Comparison of ENCODE assay signal across 14 cellular contexts in genomic region chr16:24976061-24976779, GRCh38. TPM values are rescaled to one million over a fixed set of nuclear protein-coding genes. Genes with fewer than 3 reads are reported as not detected.
A peak's percentile ranks its signal among the peaks of the same experiment; 100 is the strongest.
DNase-seq lines count a peak whose midpoint lies in the region; ATAC-seq and TF ChIP-seq lines count a peak whose summit lies in the region.
"Had no signal": no experiment of that assay in that cellular context is flagged by ENCODE, and none has a peak within 500 bp of the region (broad histone marks: within the 10 kb centered on the region; RNA-seq: fewer than 3 reads in every experiment).

No MANE protein-coding gene starts in this region.

- peak overlapping the region; percentile 82 to 83; a peak in 3 of 4 replicates for H4K8ac ChIP-seq in IMR-90 (ENCODE audit: low read depth in 2 of 2, low read length in 2 of 2)

- H3K4ac ChIP-seq in IMR-90 (ENCODE audit: low read depth, low read length) = peak overlapping the region; percentile 91

- H4K20me1 ChIP-seq in IMR-90 (ENCODE audit: insufficient read depth, low read length) (no peaks in the 10 kb centered on the region), PC-3 (ENCODE audit: low read length) (no peaks in the 10 kb centered on the region)

- ATAC-seq in activated CD4-positive, alpha-beta T cell treated with anti-CD3 and anti-CD28 coated beads for 36 hours = no peak
- ATAC-seq in IMR-90 (ENCODE audit: low read depth) (no peak), psoas muscle (no peak), PC-3 (no peak)

- peak overlapping the region; percentile 85 for H2AK5ac ChIP-seq in IMR-90 (ENCODE audit: low read depth, low read length)

- no peak for DNase-seq in activated CD4-positive, alpha-beta T cell treated with anti-CD3 and anti-CD28 coated beads for 36 hours
- DNase-seq in activated CD4-positive, alpha-beta T cell treated with anti-CD3 and anti-CD28 coated beads, Interleukin-2, amount 50 U/mL, for 1 hour = no peak
- DNase-seq in IMR-90 (no peak), chondrocyte (ENCODE audit: low spot score) (no peak), psoas muscle (no peak), PC-3 (no peak), NCI-H2081 (lab: John Stamatoyannopoulos, UW) (no peak), amygdala (lab: John Stamatoyannopoulos, UW) (no peak)
- DNase-seq: activated T-cell treated with anti-CD3 and anti-CD28 coated beads, Interleukin-2, amount 50 U/mL, for 48 hours; glutamatergic neuron; NCI-H1048 had no signal

- peak overlapping the region; percentile 95 for H3K23ac ChIP-seq in IMR-90 (ENCODE audit: low read depth, low read length)

- dilution Hi-C loops in IMR-90 (cut with HindIII; ENCODE audit: low sequenced_read_pairs, unreplicated experiment) = no loop called here

- H3K14ac ChIP-seq in IMR-90 (replicated peaks; ENCODE audit: low read depth, low read length) = peak overlapping the region; percentile 85

- no peak overlapping the region for H3K4me3 Mint-ChIP-seq in activated CD4-positive, alpha-beta T cell treated with anti-CD3 and anti-CD28 coated beads for 36 hours
- H3K4me3 Mint-ChIP-seq in chondrocyte (ENCODE audit: unreplicated experiment) = no peak overlapping the region

- H2AFZ ChIP-seq in IMR-90 (replicated peaks; ENCODE audit: low read length, poor library complexity) = no peak overlapping the region
- H2AFZ ChIP-seq in PC-3 (ENCODE audit: low read length) = no peak overlapping the region

- POLR2A ChIA-PET in activated CD4-positive, alpha-beta T cell treated with anti-CD3 and anti-CD28 coated beads for 36 hours (lab: Charles Lee) = no interaction called here
- POLR2A ChIA-PET in IMR-90 (lab: Charles Lee; ENCODE audit: unreplicated experiment) = no interaction called here
- POLR2A ChIA-PET in PC-3 (lab: Charles Lee; ENCODE audit: unreplicated experiment) = interaction anchor here (0.6 kb wide), 1 partner anchor 25 kb away, joined by 12 read pairs; no protein-coding TSS in a partner anchor

- no peaks in the 10 kb centered on the region for H3K9me2 ChIP-seq in PC-3 (replicated peaks; ENCODE audit: low read length)

- peaks cover 60 to 87% of the 10 kb centered on the region in 2 experiments for H3K79me1 ChIP-seq in IMR-90 (ENCODE audit: low read depth in 1 of 2, low read length in 2 of 2)

- WGBS in IMR-90 (ENCODE audit: extremely low coverage in 2 of 2, insufficient read length in 1 of 2), 2 experiments = no CpG with 5 or more reads among the region's 5 CpGs
- 90 to 94% (median 93%) methylated on average over 5 of the region's 5 CpGs for WGBS in psoas muscle, 3 donors

- peaks cover 18% of the 10 kb centered on the region for H3K79me2 ChIP-seq in PC-3 (ENCODE audit: low read length)

- CTCF ChIA-PET in activated CD4-positive, alpha-beta T cell treated with anti-CD3 and anti-CD28 coated beads for 36 hours (lab: Charles Lee) = interaction anchor here (0.6 to 2.3 kb wide), 2 partner anchors 11 to 224 kb away, joined by 3 to 9 read pairs; no protein-coding TSS in a partner anchor
- CTCF ChIA-PET in IMR-90 (lab: Yijun Ruan, JAX) (no interaction called here), PC-3 (lab: Charles Lee) (no interaction called here)

- TF ChIP-seq RAD21 in IMR-90 (IDR thresholded peaks at IDR 0.05; ENCODE audit: low read length) = no peak

- no peak overlapping the region for H3K4me3 ChIP-seq in IMR-90 (ENCODE audit: insufficient read depth, low read depth, low read length)
- H3K4me3 ChIP-seq in psoas muscle = no peak overlapping the region
- no peak overlapping the region for H3K4me3 ChIP-seq in PC-3 (ENCODE audit: low read length)
- H3K4me3 ChIP-seq: breast epithelium had no signal

- H3K9me3 ChIP-seq in IMR-90 (ENCODE audit: control insufficient read depth, insufficient read depth, low read length) (no peaks in the 10 kb centered on the region), psoas muscle (no peaks in the 10 kb centered on the region), PC-3 (ENCODE audit: low read length) (no peaks in the 10 kb centered on the region)
- H3K9me3 ChIP-seq: breast epithelium, Caco-2 had no signal

- H3K56ac ChIP-seq in IMR-90 (ENCODE audit: extremely low read depth, insufficient read depth, low read length) = no peak overlapping the region

- no TSS peak for BruUV-seq in IMR-90 (replicated peaks; lab: Mats Ljungman, UMichigan)
- BruUV-seq in PC-3 (replicated peaks; lab: Mats Ljungman, UMichigan) = no TSS peak

- peak overlapping the region; percentile 84 for H2BK20ac ChIP-seq in IMR-90 (ENCODE audit: low read depth, low read length)

- H3K36me3 ChIP-seq in IMR-90 (ENCODE audit: control insufficient read depth, insufficient read depth, low read length) (peaks cover 32% of the 10 kb centered on the region), psoas muscle (ENCODE audit: insufficient read depth in 1 of 2, low read depth in 1 of 2) (peaks cover 0 to 67% of the 10 kb centered on the region in 2 donors), PC-3 (ENCODE audit: low read depth, low read length) (peaks cover 6% of the 10 kb centered on the region; the same call in 1 of the 2 replicates)

- peaks cover 49% of the 10 kb centered on the region for H3K9me1 ChIP-seq in IMR-90 (ENCODE audit: insufficient read depth, low read length)

- no peak for TF ChIP-seq POLR2A in IMR-90 (IDR thresholded peaks at IDR 0.05; ENCODE audit: low read depth, low read length)

- H3K27me3 ChIP-seq in IMR-90 (ENCODE audit: control insufficient read depth, insufficient read depth, low read length) (no peaks in the 10 kb centered on the region), psoas muscle (ENCODE audit: insufficient read depth in 3 of 3, low read length in 2 of 3) (no peaks in the 10 kb centered on the region), PC-3 (ENCODE audit: low read length) (no peaks in the 10 kb centered on the region)
- H3K27me3 ChIP-seq: breast epithelium had no signal

- peaks cover 39% of the 10 kb centered on the region for H3K36me3 Mint-ChIP-seq in activated CD4-positive, alpha-beta T cell treated with anti-CD3 and anti-CD28 coated beads for 36 hours (ENCODE audit: low read depth)
- peaks cover 26% of the 10 kb centered on the region for H3K36me3 Mint-ChIP-seq in chondrocyte (ENCODE audit: low read depth)

- TF ChIP-seq CTCF in IMR-90 (conservative IDR thresholded peaks at IDR 0.05; ENCODE audit: low read depth, low read length) (no peak), chondrocyte (IDR thresholded peaks at IDR 0.05) (no peak), psoas muscle (IDR thresholded peaks at IDR 0.05) (no peak), PC-3 (conservative IDR thresholded peaks at IDR 0.05; ENCODE audit: low read depth, low read length) (no peak)

- intact Hi-C loops in activated CD4-positive, alpha-beta T cell treated with anti-CD3 and anti-CD28 coated beads for 36 hours (cut with DNase I, micrococcal nuclease) = no loop called here
- intact Hi-C loops in IMR-90 (cut with micrococcal nuclease) (loop anchor here (2.0 to 10.0 kb wide), 3 partner anchors 36 to 159 kb away; no protein-coding TSS in a partner anchor), psoas muscle (cut with DNase I) (loop anchor here (5.0 kb wide), 1 partner anchor 36 kb away; no protein-coding TSS in a partner anchor), PC-3 (cut with micrococcal nuclease) (no loop called here)

- peak overlapping the region; percentile 83; the same call in 1 of the 2 replicates for H4K5ac ChIP-seq in IMR-90 (ENCODE audit: low read depth, low read length)

- H4K91ac ChIP-seq in IMR-90 (ENCODE audit: insufficient read depth, low read depth, low read length) = peak overlapping the region; percentile 87

- H3K18ac ChIP-seq in IMR-90 (ENCODE audit: low read depth, low read length) = peak overlapping the region; percentile 87; the same call in 1 of the 2 replicates

- H2AK9ac ChIP-seq in IMR-90 (replicated peaks; ENCODE audit: low read depth, low read length, poor library complexity) = no peak overlapping the region

- H3K4me2 ChIP-seq in IMR-90 (ENCODE audit: low read depth, low read length) = no peak overlapping the region
- no peak overlapping the region for H3K4me2 ChIP-seq in PC-3 (ENCODE audit: low read length)

- in situ Hi-C loops in IMR-90 (cut with MboI; ENCODE audit: low sequenced_read_pairs) = no loop called here

- peaks cover 2% of the 10 kb centered on the region for H3K9me3 Mint-ChIP-seq in activated CD4-positive, alpha-beta T cell treated with anti-CD3 and anti-CD28 coated beads for 36 hours (ENCODE audit: low read depth)
- peaks cover 2% of the 10 kb centered on the region for H3K9me3 Mint-ChIP-seq in chondrocyte (ENCODE audit: low read depth)

- H3K9ac ChIP-seq in IMR-90 (ENCODE audit: low read depth, low read length) (no peak overlapping the region), PC-3 (ENCODE audit: low read length) (no peak overlapping the region)

- H3K27me3 Mint-ChIP-seq in activated CD4-positive, alpha-beta T cell treated with anti-CD3 and anti-CD28 coated beads for 36 hours = no peaks in the 10 kb centered on the region
- no peaks in the 10 kb centered on the region for H3K27me3 Mint-ChIP-seq in chondrocyte (ENCODE audit: low read depth)

- H2BK5ac ChIP-seq in IMR-90 (ENCODE audit: low read depth, low read length, poor library complexity, severe bottlenecking) = peak overlapping the region; percentile 97

- peak overlapping the region; percentile 7 for H3K27ac Mint-ChIP-seq in activated CD4-positive, alpha-beta T cell treated with anti-CD3 and anti-CD28 coated beads for 36 hours
- peak overlapping the region; percentile 88 for H3K27ac Mint-ChIP-seq in chondrocyte (ENCODE audit: unreplicated experiment)

- peak overlapping the region; percentile 98 for H2BK120ac ChIP-seq in IMR-90 (ENCODE audit: low read depth, low read length)

- peaks cover 53% of the 10 kb centered on the region for H3K4me1 Mint-ChIP-seq in activated CD4-positive, alpha-beta T cell treated with anti-CD3 and anti-CD28 coated beads for 36 hours
- peaks cover 54% of the 10 kb centered on the region for H3K4me1 Mint-ChIP-seq in chondrocyte (ENCODE audit: low read depth)

- H3K27ac ChIP-seq in IMR-90 (ENCODE audit: insufficient read depth, low read length) = peak overlapping the region; percentile 97
- H3K27ac ChIP-seq in psoas muscle = peak overlapping the region; percentile 67
- H3K27ac ChIP-seq in PC-3 (ENCODE audit: low read length) = no peak overlapping the region
- H3K27ac ChIP-seq: 22Rv1 had no signal

- H2BK15ac ChIP-seq in IMR-90 (ENCODE audit: low read depth, low read length) = peak overlapping the region; percentile 94; the same call in 2 of the 3 replicates

- H3K4me1 ChIP-seq in IMR-90 (ENCODE audit: control insufficient read depth, insufficient read depth, low read length) = peaks cover 29% of the 10 kb centered on the region
- peaks cover 56% of the 10 kb centered on the region for H3K4me1 ChIP-seq in psoas muscle
- peaks cover 22% of the 10 kb centered on the region for H3K4me1 ChIP-seq in PC-3 (ENCODE audit: insufficient read depth, low read length)
- H3K4me1 ChIP-seq: breast epithelium had no signal

- H3F3A ChIP-seq in PC-3 (ENCODE audit: low read length, unreplicated experiment) = no peaks in the 10 kb centered on the region

RNA-seq across cellular contexts. Expression of gene ARHGAP17, which starts 38.9 kb away (rescaled TPM):
- total RNA-seq in activated CD4-positive, alpha-beta T cell treated with anti-CD3 and anti-CD28 coated beads for 36 hours = 10 to 100 TPM; 55.1 to 60.4 TPM
- total RNA-seq in IMR-90 (2012; rRNA removed) (27.6 and 29.4 TPM in 2 replicates), chondrocyte (74.7 to 85.4 TPM (median 75.2 TPM) in 3 replicates), psoas muscle (10 to 100 TPM; 38.6 to 83.0 (median 57.7) TPM), PC-3 (2014; rRNA removed) (12.8 and 15.7 TPM in 2 replicates)
- polyA plus RNA-seq in IMR-90 (2012; rRNA removed) (60.1 and 65.0 TPM in 2 replicates), psoas muscle (10 to 100 TPM; 15.9 to 31.7 (median 23.3) TPM)
- polyA plus RNA-seq in IMR-90 (2012; cell fraction: cytosol; rRNA removed) = 40.0 and 40.7 TPM in 2 replicates
- polyA plus RNA-seq in IMR-90 (2012; cell fraction: nucleus; rRNA removed; ENCODE audit: low replicate concordance) = 81.6 and 132 TPM in 2 replicates

Comparison
In these comparisons a context has a peak if more than half of its experiments do, and no peak if none do; other contexts are left out.
1. intact Hi-C loops: an anchor here in IMR-90 (2.0 to 10.0 kb wide) and psoas muscle (5.0 kb wide); none called in activated CD4-positive, alpha-beta T cell treated with anti-CD3 and anti-CD28 coated beads for 36 hours and PC-3.